ENCODE assay signal across 20 cellular contexts in the genomic region with DNA sequence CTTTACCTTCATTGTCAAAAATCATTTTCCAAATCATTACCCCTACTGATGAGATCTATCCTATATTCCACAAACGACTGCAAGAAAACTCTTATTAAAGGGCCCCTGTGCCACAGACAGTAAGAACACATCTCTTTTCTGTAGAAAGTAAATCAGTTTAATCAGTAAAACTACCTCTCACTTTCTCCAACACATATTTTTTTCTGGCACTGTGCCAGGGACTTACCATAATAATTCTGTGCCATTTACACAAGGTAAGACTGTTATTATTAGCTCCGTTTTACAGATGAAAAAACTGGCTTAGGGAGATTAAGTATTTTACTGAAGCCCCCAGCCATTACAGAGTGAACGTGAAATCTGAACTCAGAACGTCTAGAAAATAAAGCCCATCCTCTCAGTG.
"Had no signal": no experiment of that assay in that cellular context is flagged by ENCODE, and none has a peak within 500 bp of the region (broad histone marks: within the 10 kb centered on the region; RNA-seq: fewer than 3 reads in every experiment).

No MANE protein-coding gene starts in this region.

- H3K4me3 ChIP-seq: heart right ventricle, left lung, pancreas, sigmoid colon, stomach, testis, upper lobe of right lung had no signal

- H3K4me1 ChIP-seq: esophagus muscularis mucosa, heart right ventricle, left lung, pancreas, sigmoid colon, testis, upper lobe of right lung had no signal

- DNase-seq: activated CD4-positive, alpha-beta T cell treated with anti-CD3 and anti-CD28 coated beads, Interleukin-2, amount 50 U/mL, for 1 hour; activated CD4-positive, CD25-positive, alpha-beta regulatory T cell treated with anti-CD3 and anti-CD28 coated beads, Interleukin-2, amount 50 U/mL, for 72 hours; activated gamma-delta T cell; cerebellar nuclear complex; cortex of kidney; heart right ventricle; left lung; pancreas; sigmoid colon; stimulated activated CD4-positive, alpha-beta T cell treated with anti-CD3 and anti-CD28 coated beads, Interleukin-4, amount 100 ng/mL, for 24 hours; stomach; testis; upper lobe of right lung had no signal

- H3K9me3 ChIP-seq: esophagus muscularis mucosa, neutrophil, pancreas, sigmoid colon, stomach, testis, upper lobe of right lung had no signal

- ATAC-seq: heart right ventricle; left lung; natural killer cell treated with Interleukin-12 subunit alpha and Interleukin-12 subunit beta and Interleukin-15 and Interleukin-18, amount 100 ng/mL, for 72 hours; pancreas; stimulated activated effector memory CD8-positive, alpha-beta T cell treated with anti-CD3 and anti-CD28 coated beads, Interleukin-12 subunit alpha, Interleukin-12 subunit beta, amount 100 ng/mL, for 72 hours; upper lobe of right lung had no signal

- FAIRE-seq: astrocyte, bronchial epithelial cell, pancreas had no signal

- H3K27me3 ChIP-seq: esophagus muscularis mucosa, heart right ventricle, left lung, neutrophil, pancreas, sigmoid colon, stomach, testis, upper lobe of right lung had no signal

- H3K27ac ChIP-seq: esophagus muscularis mucosa, heart right ventricle, left lung, neutrophil, pancreas, sigmoid colon, stomach, testis, upper lobe of right lung, VCaP had no signal

- H3K36me3 ChIP-seq: esophagus muscularis mucosa, heart right ventricle, left lung, neutrophil, pancreas, sigmoid colon, stomach, upper lobe of right lung had no signal
